In genomic region chr17:44829558-44830358, GRCh38 we compare ENCODE assay signal across 1 cellular context.
TF ChIP-seq lines count a peak whose summit lies in the region.

Gene GJC1 (minus strand): TSS chr17:44830287. CDS start chr17:44805817, 24,470 bp downstream.

TF ChIP-seq in SK-N-SH, 30 proteins besides CTCF, POLR2A, EP300 and RAD21 (continued from another document):
- no peak for TF ChIP-seq REST (IDR thresholded peaks at IDR 0.05; ENCODE audit: low read depth, low read length)
- TF ChIP-seq NFIC (IDR thresholded peaks at IDR 0.05; ENCODE audit: borderline replicate concordance), result no peak
- no peak for TF ChIP-seq PBX3 (IDR thresholded peaks at IDR 0.05)
- TF ChIP-seq GABPA (IDR thresholded peaks at IDR 0.05; ENCODE audit: low read depth), result no peak
- no peak for TF ChIP-seq CHD2 (IDR thresholded peaks at IDR 0.05; ENCODE audit: low read length, partially characterized antibody)
- TF ChIP-seq SIN3A (IDR thresholded peaks at IDR 0.05; ENCODE audit: borderline replicate concordance, low read depth, low read length), result peak; percentile 0; the same call in 1 of the 2 replicates
- TF ChIP-seq MAX (IDR thresholded peaks at IDR 0.05; ENCODE audit: low read depth), result no peak
